In genomic region chr15:67122816-67123215, GRCh38 we compare ENCODE assay signal across 8 cellular contexts. TPM values are rescaled to one million over a fixed set of nuclear protein-coding genes. Genes with fewer than 3 reads are reported as not detected.
DNase-seq lines count a peak whose midpoint lies in the region; ATAC-seq, FAIRE-seq and TF ChIP-seq lines count a peak whose summit lies in the region.
"Not testable (repeated sequence)": the region's sequence is repeated elsewhere in the genome, so short reads cannot be mapped to it uniquely, and the experiment has no call there.

No MANE protein-coding gene starts in this region.

- not testable (repeated sequence) for H4K91ac ChIP-seq in trophoblast cell (ENCODE audit: low read depth, low read length)

- H2AFZ ChIP-seq in GM23248; trophoblast cell (ENCODE audit: insufficient read depth, low read length, poor library complexity): not testable (repeated sequence)

- not testable (repeated sequence) for H3K4me3 Mint-ChIP-seq in T-cell; activated naive CD4-positive, alpha-beta T cell treated with anti-CD3 and anti-CD28 coated beads, Interleukin-2, amount 10 ng/mL, durations not matched to agents 7 days and 5 days; dendritic cell treated with granulocyte-macrophage colony-stimulating factor and Interleukin-4, amounts not matched to agents 40 ng/mL and 50 ng/mL, for 4 days

- TF ChIP-seq EP300 in A549 (IDR thresholded peaks at IDR 0.05); stomach (IDR thresholded peaks at IDR 0.05): not testable (repeated sequence)

- 73% methylated on average over 5 of the region's 5 CpGs for WGBS in A549 (ENCODE audit: missing lambda C conversion rate)
- WGBS in GM23248 (ENCODE audit: low coverage in 1 of 2, low lambda C conversion rate in 2 of 2, missing lambda C conversion rate in 2 of 2), 2 experiments = 81 to 97% methylated on average over 4 to 5 of the region's 5 CpGs
- WGBS in trophoblast cell (ENCODE audit: extremely low coverage, insufficient coverage, insufficient read length) = no CpG with 5 or more reads among the region's 5 CpGs
- 76 to 88% (median 77%) methylated on average over 5 of the region's 5 CpGs for WGBS in stomach, 5 donors

- ATAC-seq in A549; T-cell (replicated peaks in 1 of 4): not testable (repeated sequence)

- H3K9me3 ChIP-seq in A549; GM23248 (ENCODE audit: low read depth); left ventricle myocardium inferior (replicated peaks); trophoblast cell (ENCODE audit: insufficient read depth, low read depth, low read length); stomach: not testable (repeated sequence)

- not testable (repeated sequence) for H2BK12ac ChIP-seq in trophoblast cell (ENCODE audit: low read length)

- peaks cover 58 to 95% (median 94%) of the 10 kb centered on the region in 3 donors for H3K4me1 Mint-ChIP-seq in T-cell
- H3K4me1 Mint-ChIP-seq in activated naive CD4-positive, alpha-beta T cell treated with anti-CD3 and anti-CD28 coated beads, Interleukin-2, amount 10 ng/mL, durations not matched to agents 7 days and 5 days = peaks cover 94% of the 10 kb centered on the region
- peaks cover 81% of the 10 kb centered on the region for H3K4me1 Mint-ChIP-seq in dendritic cell treated with granulocyte-macrophage colony-stimulating factor and Interleukin-4, amounts not matched to agents 40 ng/mL and 50 ng/mL, for 4 days (ENCODE audit: low read depth)

- H2BK5ac ChIP-seq in trophoblast cell (ENCODE audit: low read depth, low read length, poor library complexity) = not testable (repeated sequence)

- POLR2A ChIA-PET in A549 (lab: Yijun Ruan, JAX) = interaction anchor here (1.0 to 1.3 kb wide), 2 partner anchors 16 to 57 kb away, joined by 4 to 5 read pairs; partner anchors contain the start of gene SMAD3
- POLR2A ChIA-PET in T-cell (lab: Charles Lee) = not testable (repeated sequence)

- not testable (repeated sequence) for TF ChIP-seq POLR2A in A549 (IDR thresholded peaks at IDR 0.05; ENCODE audit: low read length); stomach (IDR thresholded peaks at IDR 0.05)

- not testable (repeated sequence) for H2BK120ac ChIP-seq in trophoblast cell (ENCODE audit: insufficient read depth, low read length, poor library complexity)

- not testable (repeated sequence) for H3K9me2 ChIP-seq in GM23248 (ENCODE audit: insufficient read depth)

- peak overlapping the region; percentile 86 to 92 for H3K27ac ChIP-seq in A549
- peak overlapping the region; percentile 88; the same call in 1 of the 2 replicates for H3K27ac ChIP-seq in GM23248
- peak overlapping the region; percentile 96 for H3K27ac ChIP-seq in left ventricle myocardium inferior (replicated peaks)
- not testable (repeated sequence) for H3K27ac ChIP-seq in trophoblast cell (ENCODE audit: low read depth, low read length)
- peak overlapping the region in 4 of 5 donors; percentile 89 to 95 (median 90) for H3K27ac ChIP-seq in stomach

- H3K36me3 Mint-ChIP-seq in T-cell = peaks cover 25% of the 10 kb centered on the region
- peaks cover 43% of the 10 kb centered on the region for H3K36me3 Mint-ChIP-seq in activated naive CD4-positive, alpha-beta T cell treated with anti-CD3 and anti-CD28 coated beads, Interleukin-2, amount 10 ng/mL, durations not matched to agents 7 days and 5 days
- H3K36me3 Mint-ChIP-seq in dendritic cell treated with granulocyte-macrophage colony-stimulating factor and Interleukin-4, amounts not matched to agents 40 ng/mL and 50 ng/mL, for 4 days (ENCODE audit: low read depth) = not testable (repeated sequence)

- H3F3A ChIP-seq in GM23248 (ENCODE audit: insufficient read depth) = peaks cover 91% of the 10 kb centered on the region

- not testable (repeated sequence) for H4K20me1 ChIP-seq in GM23248 (ENCODE audit: insufficient read depth)

- not testable (repeated sequence) for TF ChIP-seq RAD21 in A549 (conservative IDR thresholded peaks at IDR 0.05 in 1 of 2, IDR thresholded peaks at IDR 0.05 in 1 of 2)

- CTCF ChIA-PET in A549 (lab: Yijun Ruan, JAX) = interaction anchor here (0.7 to 15.8 kb wide), 7 partner anchors 13 to 218 kb away, joined by 3 to 142 read pairs (median 9); no protein-coding TSS in a partner anchor
- CTCF ChIA-PET in T-cell (lab: Charles Lee) = interaction anchor here in 1 of 2 donors (0.7 to 1.3 kb wide), 2 partner anchors 12 to 16 kb away, joined by 4 to 5 read pairs; no protein-coding TSS in a partner anchor
- CTCF ChIA-PET in activated naive CD4-positive, alpha-beta T cell treated with anti-CD3 and anti-CD28 coated beads, Interleukin-2, amount 10 ng/mL, durations not matched to agents 7 days and 5 days (lab: Charles Lee) = interaction anchor here (0.5 to 1.1 kb wide), 2 partner anchors 12 to 14 kb away, joined by 3 to 5 read pairs; no protein-coding TSS in a partner anchor

- TF ChIP-seq CTCF in A549 (IDR thresholded peaks at IDR 0.05); left ventricle myocardium inferior (IDR thresholded peaks at IDR 0.05; ENCODE audit: borderline replicate concordance); stomach (IDR thresholded peaks at IDR 0.05): not testable (repeated sequence)

- H4K12ac ChIP-seq in trophoblast cell (ENCODE audit: low read depth, low read length) = not testable (repeated sequence)

- H3K4me2 ChIP-seq in A549; GM23248 (ENCODE audit: unreplicated experiment); trophoblast cell (ENCODE audit: low read length): not testable (repeated sequence)

- H3K79me2 ChIP-seq in GM23248 (ENCODE audit: insufficient read depth) = peaks cover 83% of the 10 kb centered on the region
- H3K79me2 ChIP-seq in trophoblast cell (ENCODE audit: control insufficient read depth, insufficient read depth, low read length, poor library complexity) = not testable (repeated sequence)

- peaks cover 97% of the 10 kb centered on the region for H3K4me1 ChIP-seq in A549
- peaks cover 86% of the 10 kb centered on the region for H3K4me1 ChIP-seq in GM23248 (ENCODE audit: insufficient read depth)
- H3K4me1 ChIP-seq in left ventricle myocardium inferior = peaks cover 93% of the 10 kb centered on the region
- peaks cover 32 to 48% of the 10 kb centered on the region in 2 experiments for H3K4me1 ChIP-seq in trophoblast cell (ENCODE audit: control insufficient read depth in 1 of 2, insufficient read depth in 2 of 2, low read length in 2 of 2)
- peaks cover 68 to 92% (median 80%) of the 10 kb centered on the region in 4 donors for H3K4me1 ChIP-seq in stomach

- H3K23ac ChIP-seq in trophoblast cell (ENCODE audit: low read length) = not testable (repeated sequence)

- not testable (repeated sequence) for H4K8ac ChIP-seq in trophoblast cell (ENCODE audit: low read depth, low read length)

- not testable (repeated sequence) for H3K14ac ChIP-seq in trophoblast cell (ENCODE audit: low read length)

- H3K4me3 ChIP-seq in A549; GM23248; left ventricle myocardium inferior; trophoblast cell (ENCODE audit: low read depth, low read length); stomach: not testable (repeated sequence)

- not testable (repeated sequence) for H3K9me3 Mint-ChIP-seq in T-cell; activated naive CD4-positive, alpha-beta T cell treated with anti-CD3 and anti-CD28 coated beads, Interleukin-2, amount 10 ng/mL, durations not matched to agents 7 days and 5 days; dendritic cell treated with granulocyte-macrophage colony-stimulating factor and Interleukin-4, amounts not matched to agents 40 ng/mL and 50 ng/mL, for 4 days

- H3K27ac Mint-ChIP-seq in T-cell = peak overlapping the region; percentile 93 to 97
- peak overlapping the region; percentile 84 for H3K27ac Mint-ChIP-seq in activated naive CD4-positive, alpha-beta T cell treated with anti-CD3 and anti-CD28 coated beads, Interleukin-2, amount 10 ng/mL, durations not matched to agents 7 days and 5 days
- peak overlapping the region; percentile 95 for H3K27ac Mint-ChIP-seq in dendritic cell treated with granulocyte-macrophage colony-stimulating factor and Interleukin-4, amounts not matched to agents 40 ng/mL and 50 ng/mL, for 4 days

- intact Hi-C loops in dendritic cell treated with granulocyte-macrophage colony-stimulating factor and Interleukin-4, amounts not matched to agents 40 ng/mL and 50 ng/mL, for 4 days (cut with micrococcal nuclease); left ventricle myocardium inferior (cut with micrococcal nuclease): not testable (repeated sequence)
- intact Hi-C loops in stomach (cut with DNase I; ENCODE audit: low total_unique reads) = loop anchor here (10.0 kb wide), 1 partner anchor 58 kb away; the partner anchor contains the start of gene SMAD3

- not testable (repeated sequence) for H3K9ac ChIP-seq in GM23248; trophoblast cell (ENCODE audit: low read length)

- H3K4ac ChIP-seq in trophoblast cell (ENCODE audit: low read depth, low read length) = not testable (repeated sequence)

- not testable (repeated sequence) for H2AK5ac ChIP-seq in trophoblast cell (ENCODE audit: low read length)

- in situ Hi-C loops in GM23248 (cut with MboI) = not testable (repeated sequence)

- H3K18ac ChIP-seq in trophoblast cell (ENCODE audit: low read length) = not testable (repeated sequence)

- H3K79me1 ChIP-seq in trophoblast cell (ENCODE audit: low read length) = not testable (repeated sequence)

- not testable (repeated sequence) for H3K27me3 ChIP-seq in GM23248 (replicated peaks; ENCODE audit: insufficient read depth); left ventricle myocardium inferior (ENCODE audit: low read depth); trophoblast cell (ENCODE audit: insufficient read depth, low read length); stomach

- not testable (repeated sequence) for H3K36me3 ChIP-seq in GM23248 (ENCODE audit: low read depth); left ventricle myocardium inferior; stomach
- peaks cover 0 to 10% of the 10 kb centered on the region in 2 experiments for H3K36me3 ChIP-seq in trophoblast cell (ENCODE audit: control insufficient read depth in 1 of 2, insufficient read depth in 2 of 2, low read length in 2 of 2)

- H3K27me3 Mint-ChIP-seq in T-cell; activated naive CD4-positive, alpha-beta T cell treated with anti-CD3 and anti-CD28 coated beads, Interleukin-2, amount 10 ng/mL, durations not matched to agents 7 days and 5 days; dendritic cell treated with granulocyte-macrophage colony-stimulating factor and Interleukin-4, amounts not matched to agents 40 ng/mL and 50 ng/mL, for 4 days: not testable (repeated sequence)

- not testable (repeated sequence) for DNase-seq in A549 (ENCODE audit: low read depth in 1 of 2, low spot score in 1 of 2); GM23248; T-cell; activated naive CD4-positive, alpha-beta T cell treated with anti-CD3 and anti-CD28 coated beads, Interleukin-2, amount 10 ng/mL, durations not matched to agents 7 days and 5 days; left ventricle myocardium inferior; stomach
- DNase-seq in trophoblast cell = peak; percentile 53 to 79

- FAIRE-seq in A549 (lab: Jason Lieb, UNC) = not testable (repeated sequence)

RNA-seq across cellular contexts. Expression of gene SMAD3, which starts 57.4 kb away (rescaled TPM):
- polyA plus RNA-seq in A549 (2011; rRNA removed) (77.2 and 101 TPM in 2 replicates), A549 (2017; fragmentation: RNase III; extraction: RNeasy Plus Mini Kit Qiagen cat#74134 plus additional on column Dnase treatment) (74.6 to 106 TPM (median 93.4 TPM) in 3 replicates), GM23248 (2016; fragmentation: Nextera tagmentation; extraction: Ambion mirVana) (30.8 and 30.9 TPM in 2 replicates), stomach (10 to 100 TPM in 2 of 3 donors, 1 to 10 TPM in 1; 6.8 to 18.2 (median 10.7) TPM)
- polyA plus RNA-seq in A549 (2012; cell fraction: cytosol; rRNA removed) = 116 and 161 TPM in 2 replicates
- polyA plus RNA-seq in A549 (2012; cell fraction: nucleus; rRNA removed) = 256 and 267 TPM in 2 replicates
- polyA minus RNA-seq in A549 (2011; rRNA and poly(A)+ RNA removed) = 138 and 158 TPM in 2 replicates
- 34.0 and 50.1 TPM in 2 replicates for total RNA-seq in GM23248 (2014; rRNA removed; shearing (Covaris generic))
- total RNA-seq in T-cell (100 to 1,000 TPM in 3 of 5 donors, 10 to 100 TPM in 2; 55.4 to 159 (median 110) TPM), left ventricle myocardium inferior (18.8 TPM), stomach (100 to 1,000 TPM in 1 of 5 donors, 10 to 100 TPM in 4; 22.8 to 103 (median 48.1) TPM)
- 49.5 and 54.4 TPM in 2 replicates for polyA plus RNA-seq in trophoblast cell (2013)
